ENCODE assay signal across 8 cellular contexts in the genomic region with DNA sequence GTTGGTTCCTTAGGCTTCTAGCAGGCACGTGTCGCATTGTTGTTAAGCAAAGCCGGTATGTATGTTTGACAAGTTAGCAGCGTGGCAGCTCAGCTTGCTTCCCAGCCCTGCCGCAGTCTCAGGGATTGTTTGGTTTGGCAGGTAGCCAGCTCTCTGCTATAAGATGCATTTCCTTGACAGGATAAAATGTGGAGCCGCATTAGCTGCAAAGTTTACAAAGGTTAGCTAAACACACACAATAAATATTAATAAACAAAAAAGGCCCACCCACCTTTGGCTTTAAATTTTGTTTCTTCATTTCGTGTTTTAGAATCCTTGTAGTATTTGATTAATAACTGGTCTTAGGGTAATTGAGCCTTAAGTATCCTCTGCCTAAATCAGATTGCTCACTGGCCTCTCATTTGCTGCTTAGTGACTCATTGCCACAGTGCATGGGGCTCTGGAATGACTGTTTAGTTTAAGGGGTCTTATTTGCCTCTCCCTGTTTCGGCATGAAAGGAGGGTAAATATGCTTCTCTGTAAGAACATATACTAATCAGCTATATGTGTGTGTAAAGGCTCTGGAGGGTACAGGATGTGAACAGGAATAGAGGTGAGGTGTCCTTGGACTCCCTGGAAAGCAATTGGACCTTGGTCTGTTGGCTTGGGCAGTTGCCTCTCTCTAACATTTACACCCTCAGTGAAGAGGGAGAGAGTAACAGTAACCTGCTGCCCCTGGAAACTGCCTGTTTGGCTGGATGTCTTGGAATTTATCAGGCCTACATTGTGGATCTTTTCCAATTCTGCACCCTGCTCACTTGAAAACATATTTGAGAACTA.
DNase-seq lines count a peak whose midpoint lies in the region; ATAC-seq and TF ChIP-seq lines count a peak whose summit lies in the region.

No MANE protein-coding gene starts in this region.

- H3K4me3 ChIP-seq in epithelial cell of esophagus (ENCODE audit: low read length) (no peak overlapping the region), retinal pigment epithelial cell (ENCODE audit: low read length) (no peak overlapping the region)

- no peaks in the 10 kb centered on the region for H3K9me3 Mint-ChIP-seq in activated CD8-positive, alpha-beta memory T cell treated with anti-CD3 and anti-CD28 coated beads, Interleukin-2, amount 10 ng/mL, durations not matched to agents 7 days and 5 days (ENCODE audit: low read depth)

- no peak overlapping the region for H3K4me3 Mint-ChIP-seq in activated CD8-positive, alpha-beta memory T cell treated with anti-CD3 and anti-CD28 coated beads, Interleukin-2, amount 10 ng/mL, durations not matched to agents 7 days and 5 days

- H3K4me1 Mint-ChIP-seq in activated CD8-positive, alpha-beta memory T cell treated with anti-CD3 and anti-CD28 coated beads, Interleukin-2, amount 10 ng/mL, durations not matched to agents 7 days and 5 days, result peaks cover 26% of the 10 kb centered on the region

- H3K27ac Mint-ChIP-seq in activated CD8-positive, alpha-beta memory T cell treated with anti-CD3 and anti-CD28 coated beads, Interleukin-2, amount 10 ng/mL, durations not matched to agents 7 days and 5 days, result no peak overlapping the region

- no peak for ATAC-seq in HG03039 (IDR thresholded peaks at IDR 0.05; ENCODE audit: unreplicated experiment)
- no peak for ATAC-seq in activated CD8-positive, alpha-beta memory T cell treated with anti-CD3 and anti-CD28 coated beads, Interleukin-2, amount 10 ng/mL, durations not matched to agents 7 days and 5 days

- H3K36me3 Mint-ChIP-seq in activated CD8-positive, alpha-beta memory T cell treated with anti-CD3 and anti-CD28 coated beads, Interleukin-2, amount 10 ng/mL, durations not matched to agents 7 days and 5 days, result peaks cover 19% of the 10 kb centered on the region

- peaks cover 6% of the 10 kb centered on the region for H3K27me3 Mint-ChIP-seq in activated CD8-positive, alpha-beta memory T cell treated with anti-CD3 and anti-CD28 coated beads, Interleukin-2, amount 10 ng/mL, durations not matched to agents 7 days and 5 days

- CTCF ChIA-PET in activated CD8-positive, alpha-beta memory T cell treated with anti-CD3 and anti-CD28 coated beads, Interleukin-2, amount 10 ng/mL, durations not matched to agents 7 days and 5 days (lab: Charles Lee), result no interaction called here

- TF ChIP-seq CTCF in epithelial cell of esophagus (IDR thresholded peaks at IDR 0.05; ENCODE audit: insufficient read depth, low read depth, low read length, missing control alignments) (no peak), retinal pigment epithelial cell (conservative IDR thresholded peaks at IDR 0.05; ENCODE audit: low read depth, low read length) (no peak)

- DNase-seq in HK-2 (ENCODE audit: unreplicated experiment) (peak; percentile 65), NCI-H748 (lab: John Stamatoyannopoulos, UW; ENCODE audit: unreplicated experiment) (peak; percentile 99), epithelial cell of esophagus (ENCODE audit: low read depth) (peak; percentile 93), retinal pigment epithelial cell (ENCODE audit: low read depth) (peak; percentile 92), NOMO-1 treated with DMSO at 0.1 percent for 48 hours (lab: John Stamatoyannopoulos, UW; ENCODE audit: unreplicated experiment) (no peak)
- DNase-seq in activated CD4-positive, alpha-beta T cell treated with anti-CD3 and anti-CD28 coated beads, Interleukin-2, amount 50 U/mL, for 1 hour, result no peak
- DNase-seq in activated CD8-positive, alpha-beta memory T cell treated with anti-CD3 and anti-CD28 coated beads, Interleukin-2, amount 10 ng/mL, durations not matched to agents 7 days and 5 days, result no peak

Comparison
In these comparisons a context has a peak if more than half of its experiments do, and no peak if none do; other contexts are left out.
1. DNase-seq: peak in HK-2 (single experiment), NCI-H748 (single experiment), epithelial cell of esophagus (single experiment) and retinal pigment epithelial cell (single experiment); none in NOMO-1 treated with DMSO at 0.1 percent for 48 hours (single experiment), activated CD4-positive, alpha-beta T cell treated with anti-CD3 and anti-CD28 coated beads, Interleukin-2, amount 50 U/mL, for 1 hour (single experiment) and activated CD8-positive, alpha-beta memory T cell treated with anti-CD3 and anti-CD28 coated beads, Interleukin-2, amount 10 ng/mL, durations not matched to agents 7 days and 5 days (single experiment).